In genomic region chr5:83265318-83265717, GRCh38 we compare ENCODE assay signal across 1 cellular context.
TF ChIP-seq lines count a peak whose summit lies in the region.

No MANE protein-coding gene starts in this region.

TF ChIP-seq in GM23338, 12 proteins besides CTCF, POLR2A, EP300 and RAD21 (continued from another document):
- TF ChIP-seq ZNF462 (CRISPR knock-in tag; IDR thresholded peaks at IDR 0.05): no peak
- TF ChIP-seq CREB1 (CRISPR knock-in tag; IDR thresholded peaks at IDR 0.05; ENCODE audit: low read depth): no peak
- TF ChIP-seq EZH2phosphoT487 (IDR thresholded peaks at IDR 0.05; ENCODE audit: unreplicated experiment): no peak
- TF ChIP-seq ETS1 (IDR thresholded peaks at IDR 0.05): no peak
- TF ChIP-seq ZNF331 (CRISPR knock-in tag; IDR thresholded peaks at IDR 0.05; ENCODE audit: low read depth): no peak
- TF ChIP-seq STAT1 (IDR thresholded peaks at IDR 0.05; ENCODE audit: unreplicated experiment): no peak
- TF ChIP-seq ZNF114 (CRISPR knock-in tag; IDR thresholded peaks at IDR 0.05): no peak
- TF ChIP-seq JUNB (IDR thresholded peaks at IDR 0.05; ENCODE audit: unreplicated experiment): no peak
